In the genomic region with DNA sequence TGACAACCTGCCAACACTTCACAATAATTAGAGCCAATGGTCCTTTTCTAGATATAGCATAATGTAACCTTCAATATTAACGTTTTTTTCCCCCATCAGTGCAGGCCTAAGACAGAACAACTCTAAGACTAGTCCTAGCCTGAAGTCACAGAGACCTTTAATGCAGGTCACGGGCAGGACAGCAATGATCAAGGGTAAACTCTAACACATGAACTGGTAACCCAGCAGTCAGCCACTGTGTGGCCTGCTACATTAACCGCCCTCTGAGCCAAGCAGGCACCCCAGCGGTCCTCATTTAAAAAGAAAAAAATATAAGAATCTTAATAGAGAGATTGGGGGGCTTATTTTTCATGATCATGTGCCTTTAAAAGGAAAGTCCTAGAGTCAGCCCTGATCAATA, we compare ENCODE assay signal across 25 cellular contexts.
"Had no signal": no experiment of that assay in that cellular context is flagged by ENCODE, and none has a peak within 500 bp of the region (broad histone marks: within the 10 kb centered on the region; RNA-seq: fewer than 3 reads in every experiment).

No MANE protein-coding gene starts in this region.

- H3K4me1 ChIP-seq: adrenal gland had no signal

- H3K4me3 Mint-ChIP-seq: activated CD8-positive, alpha-beta T cell treated with anti-CD3 and anti-CD28 coated beads, Interleukin-2, amount 10 ng/mL, durations not matched to agents 7 days and 5 days; activated naive CD8-positive, alpha-beta T cell treated with anti-CD3 and anti-CD28 coated beads, Interleukin-2, amount 10 ng/mL, durations not matched to agents 7 days and 5 days; T-helper 17 cell; WTC11 had no signal

- H3K4me3 ChIP-seq: adrenal gland, MG63, PC-9 had no signal

- H3K27ac Mint-ChIP-seq: activated CD8-positive, alpha-beta T cell treated with anti-CD3 and anti-CD28 coated beads, Interleukin-2, amount 10 ng/mL, durations not matched to agents 7 days and 5 days; activated naive CD8-positive, alpha-beta T cell treated with anti-CD3 and anti-CD28 coated beads, Interleukin-2, amount 10 ng/mL, durations not matched to agents 7 days and 5 days; T-helper 17 cell; WTC11 had no signal

- H3K9me3 Mint-ChIP-seq: activated naive CD8-positive, alpha-beta T cell treated with anti-CD3 and anti-CD28 coated beads, Interleukin-2, amount 10 ng/mL, durations not matched to agents 7 days and 5 days; WTC11 had no signal

- FAIRE-seq: bronchial epithelial cell had no signal

- H3K4me1 Mint-ChIP-seq: activated naive CD8-positive, alpha-beta T cell treated with anti-CD3 and anti-CD28 coated beads, Interleukin-2, amount 10 ng/mL, durations not matched to agents 7 days and 5 days; T-helper 17 cell; WTC11 had no signal

- H3K27me3 Mint-ChIP-seq: activated naive CD8-positive, alpha-beta T cell treated with anti-CD3 and anti-CD28 coated beads, Interleukin-2, amount 10 ng/mL, durations not matched to agents 7 days and 5 days had no signal

- H3K36me3 ChIP-seq: adrenal gland, MG63 had no signal

- H3K27ac ChIP-seq: adrenal gland, PC-9 had no signal

- H3K4me2 ChIP-seq: PC-9 had no signal

- H3K36me3 Mint-ChIP-seq: activated naive CD8-positive, alpha-beta T cell treated with anti-CD3 and anti-CD28 coated beads, Interleukin-2, amount 10 ng/mL, durations not matched to agents 7 days and 5 days; WTC11 had no signal

- H3K27me3 ChIP-seq: adrenal gland, MG63 had no signal

- ATAC-seq: activated CD8-positive, alpha-beta T cell treated with anti-CD3 and anti-CD28 coated beads, Interleukin-2, amount 10 ng/mL, durations not matched to agents 7 days and 5 days; T-helper 17 cell; WTC11 had no signal

- DNase-seq: activated CD4-positive, alpha-beta T cell treated with anti-CD3 and anti-CD28 coated beads for 48 hours; activated CD4-positive, alpha-beta T cell treated with anti-CD3 and anti-CD28 coated beads, Interleukin-2, amount 50 U/mL, for 4 hours; activated CD4-positive, CD25-positive, alpha-beta regulatory T cell treated with anti-CD3 and anti-CD28 coated beads, Interleukin-2, amount 50 U/mL, for 72 hours; activated CD8-positive, alpha-beta memory T cell treated with anti-CD3 and anti-CD28 coated beads, Interleukin-2, amount 50 U/mL, for 48 hours; activated CD8-positive, alpha-beta T cell treated with anti-CD3 and anti-CD28 coated beads, Interleukin-2, amount 10 ng/mL, durations not matched to agents 7 days and 5 days; activated naive CD4-positive, alpha-beta T cell treated with anti-CD3 and anti-CD28 coated beads, Interleukin-2, amount 50 U/mL, for 16 hours; activated naive CD8-positive, alpha-beta T cell treated with anti-CD3 and anti-CD28 coated beads, Interleukin-2, amount 10 ng/mL, durations not matched to agents 7 days and 5 days; activated T-cell treated with anti-CD3 and anti-CD28 coated beads, Interleukin-2, amount 50 U/mL, for 1 hour; adrenal gland; aorta; central memory CD4-positive, alpha-beta T cell; MG63; MV-4-11; NCI-H1092 treated with DMSO at 0.1 percent for 48 hours; NCI-H1417 treated with DMSO at 0.1 percent for 48 hours; NCI-H1694; NCI-H2029; NCI-H510A treated with DMSO at 0.1 percent for 48 hours; NCI-H69; PC-9; SIG-M5; T-helper 17 cell; T-helper 9 cell had no signal

- H2AFZ ChIP-seq: PC-9 had no signal
